15 cellular contexts compared by ENCODE assay signal in genomic region chr3:150158974-150159625, GRCh38.
A peak's percentile ranks its signal among the peaks of the same experiment; 100 is the strongest.
DNase-seq lines count a peak whose midpoint lies in the region; ATAC-seq and TF ChIP-seq lines count a peak whose summit lies in the region.
"Had no signal": no experiment of that assay in that cellular context is flagged by ENCODE, and none has a peak within 500 bp of the region (broad histone marks: within the 10 kb centered on the region; RNA-seq: fewer than 3 reads in every experiment).

No MANE protein-coding gene starts in this region.

- WGBS in body of pancreas, 2 donors, result 25 to 33% methylated on average over 2 of the region's 2 CpGs

- no peak overlapping the region for H3K4me3 ChIP-seq in body of pancreas

- no peak overlapping the region for H3K27ac Mint-ChIP-seq in immature natural killer cell

- no peak overlapping the region for H3K4me3 Mint-ChIP-seq in immature natural killer cell

- H3K9me3 Mint-ChIP-seq in immature natural killer cell, result peaks cover 0 to 8% (median 0%) of the 10 kb centered on the region in 6 donors

- peak; percentile 98 for ATAC-seq in body of pancreas
- ATAC-seq: HCT116 had no signal

- peak overlapping the region in 3 of 4 donors; percentile 71 to 81 (median 81) for H3K27ac ChIP-seq in body of pancreas

- intact Hi-C loops in body of pancreas (cut with DNase I), result no loop called here

- in situ Hi-C loops in GM13977 (cut with MboI; ENCODE audit: low pct_unique_long_range_greater_than_20kb, low sequenced_read_pairs, unreplicated experiment), result no loop called here

- no peaks in the 10 kb centered on the region for H3K27me3 ChIP-seq in body of pancreas

- TF ChIP-seq CTCF in body of pancreas (IDR thresholded peaks at IDR 0.05), result peak in 3 of 7 experiments; percentile 13 to 26 (median 24)
- TF ChIP-seq CTCF in GM13977 (IDR thresholded peaks at IDR 0.05; ENCODE audit: extremely low read depth, insufficient read depth, missing control alignments), result no peak

- no peaks in the 10 kb centered on the region for H3K4me1 Mint-ChIP-seq in immature natural killer cell

- TF ChIP-seq POLR2A in body of pancreas (IDR thresholded peaks at IDR 0.05), result no peak

- no peaks in the 10 kb centered on the region for H3K36me3 Mint-ChIP-seq in immature natural killer cell

- peaks cover 18% of the 10 kb centered on the region for H3K4me1 ChIP-seq in body of pancreas

- no peaks in the 10 kb centered on the region for H3K36me3 ChIP-seq in body of pancreas (replicated peaks in 1 of 2; ENCODE audit: insufficient read depth in 1 of 2, low read depth in 2 of 2)

- H3K27me3 Mint-ChIP-seq in immature natural killer cell (ENCODE audit: low read depth in 3 of 3), result peaks cover 2 to 9% (median 3%) of the 10 kb centered on the region in 3 donors

- H3K9me3 ChIP-seq in body of pancreas, result no peaks in the 10 kb centered on the region

- DNase-seq in Ammon's horn (ENCODE audit: low spot score) (peak; percentile 30), NCI-H1092 (lab: John Stamatoyannopoulos, UW) (peak; percentile 6), body of pancreas (peak; percentile 58 to 75 (median 68)), myocyte (ENCODE audit: low read depth) (peak; percentile 78), immature natural killer cell (no peak), NCI-H526 (lab: John Stamatoyannopoulos, UW) (no peak), NCI-H146 treated with DMSO at 0.1 percent for 48 hours (lab: John Stamatoyannopoulos, UW; ENCODE audit: unreplicated experiment) (no peak), GM13977 (ENCODE audit: low spot score) (no peak)
- DNase-seq: activated T-cell treated with anti-CD3 and anti-CD28 coated beads, Interleukin-2, amount 50 U/mL, for 48 hours; Kasumi-1; mammary epithelial cell; NCI-H187; stimulated activated naive CD4-positive, alpha-beta T cell treated with Interleukin-2 at 50 U/mL for 16 hours; T1000 had no signal

Comparison
In these comparisons a context has a peak if more than half of its experiments do, and no peak if none do; other contexts are left out.
1. DNase-seq: peak in Ammon's horn (single experiment), NCI-H1092 (single experiment), body of pancreas (4 of 4) and myocyte (single experiment); none in immature natural killer cell (0 of 3), NCI-H526 (0 of 2), NCI-H146 treated with DMSO at 0.1 percent for 48 hours (single experiment) and GM13977 (single experiment).